ENCODE assay signal across 1 cellular context in the genomic region with DNA sequence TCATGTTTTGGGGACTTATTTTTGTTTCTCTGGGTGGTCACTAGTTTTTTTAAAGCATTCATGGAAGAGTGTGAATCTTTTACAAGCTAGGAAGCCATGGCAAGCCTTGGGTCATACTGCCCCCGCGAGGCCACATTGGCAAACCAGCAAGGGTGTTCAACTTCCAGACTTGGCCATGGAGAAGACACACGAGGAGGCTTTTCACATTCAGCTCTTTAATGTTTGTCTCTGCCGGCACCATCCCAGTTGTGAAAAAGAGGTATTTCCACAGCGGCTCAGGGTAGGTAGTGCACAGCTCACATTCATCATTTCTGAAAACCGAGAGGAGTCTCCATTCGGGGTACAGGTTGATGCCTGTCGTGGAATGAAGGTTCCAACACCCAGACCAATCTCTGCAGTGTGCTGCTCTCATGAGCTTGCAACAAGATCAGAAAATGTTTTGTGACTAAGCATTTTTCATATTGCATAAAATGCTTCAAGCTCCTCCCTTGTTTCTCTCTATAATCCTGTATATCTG.
TF ChIP-seq lines count a peak whose summit lies in the region.

No MANE protein-coding gene starts in this region.

TF ChIP-seq in GM12878, 131 proteins besides CTCF, POLR2A, EP300 and RAD21 (continued from another document):
- TF ChIP-seq RB1 (IDR thresholded peaks at IDR 0.05; ENCODE audit: borderline replicate concordance): peak; percentile 23; the same call in 1 of the 2 replicates
